In the genomic region with DNA sequence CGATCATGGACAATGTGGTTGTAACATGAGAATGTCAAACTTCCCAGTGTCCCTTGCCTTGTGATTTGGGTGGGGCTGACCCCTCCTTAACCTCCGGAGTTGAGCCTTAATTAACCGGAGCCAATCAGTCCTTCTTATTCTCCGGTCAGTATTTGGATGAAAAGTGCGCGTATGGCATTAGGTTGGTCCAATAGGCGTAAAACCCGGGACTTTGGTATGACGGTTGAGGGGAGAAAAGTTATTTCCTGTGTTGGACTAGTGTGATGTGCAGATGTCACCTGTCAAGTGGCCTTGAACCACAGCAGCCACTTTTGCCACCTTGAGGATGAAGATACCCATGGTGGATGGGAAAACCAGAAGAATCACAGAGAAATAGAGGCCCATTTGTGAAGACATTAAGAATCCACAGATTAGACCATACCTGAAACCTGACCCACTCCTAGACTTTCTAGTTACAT, we compare ENCODE assay signal across 1 cellular context.
TF ChIP-seq lines count a peak whose summit lies in the region.

No MANE protein-coding gene starts in this region.

TF ChIP-seq in K562, 482 proteins besides CTCF, POLR2A, EP300 and RAD21:
- TF ChIP-seq MEIS2 (IDR thresholded peaks at IDR 0.05; ENCODE audit: partially characterized antibody) (peak; percentile 2), FOXK1 (CRISPR knock-in tag; IDR thresholded peaks at IDR 0.05; ENCODE audit: borderline replicate concordance) (peak; percentile 85; the same call in 1 of the 2 replicates), NR3C1 (CRISPR knock-in tag; IDR thresholded peaks at IDR 0.05) (no peak), GABPB2 (CRISPR knock-in tag; conservative IDR thresholded peaks at IDR 0.05) (no peak), SLC30A9 (CRISPR knock-in tag; IDR thresholded peaks at IDR 0.05) (no peak), ZBTB49 (CRISPR knock-in tag; IDR thresholded peaks at IDR 0.05; ENCODE audit: borderline replicate concordance) (0 out of 2 replicates have a peak, but pooled peaks have one; percentile 78), ZNF395 (CRISPR knock-in tag; IDR thresholded peaks at IDR 0.05) (0 out of 2 replicates have a peak, but pooled peaks have one; percentile 30), ZBTB33 (CRISPR knock-in tag; IDR thresholded peaks at IDR 0.05) (peak; percentile 78), FOXA3 (CRISPR knock-in tag; conservative IDR thresholded peaks at IDR 0.05 in 1 of 2, IDR thresholded peaks at IDR 0.05 in 1 of 2) (0 out of 4 replicates have a peak, but pooled peaks of 1 of the 2 experiments have one; percentile 35), ZNF232 (CRISPR knock-in tag; IDR thresholded peaks at IDR 0.05) (0 out of 2 replicates have a peak, but pooled peaks have one; percentile 69), ZNF445 (CRISPR knock-in tag; IDR thresholded peaks at IDR 0.05; ENCODE audit: low read depth) (no peak), ZNF224 (CRISPR knock-in tag; IDR thresholded peaks at IDR 0.05) (0 out of 2 replicates have a peak, but pooled peaks have one; percentile 33), FOXP4 (CRISPR knock-in tag; IDR thresholded peaks at IDR 0.05; ENCODE audit: borderline replicate concordance) (0 out of 2 replicates have a peak, but pooled peaks have one; percentile 14), NR2C1 (IDR thresholded peaks at IDR 0.05) (no peak), NR2C1 (tag; IDR thresholded peaks at IDR 0.05) (no peak; the same call in 1 of the 2 replicates)
- TF ChIP-seq, protein P1, sequence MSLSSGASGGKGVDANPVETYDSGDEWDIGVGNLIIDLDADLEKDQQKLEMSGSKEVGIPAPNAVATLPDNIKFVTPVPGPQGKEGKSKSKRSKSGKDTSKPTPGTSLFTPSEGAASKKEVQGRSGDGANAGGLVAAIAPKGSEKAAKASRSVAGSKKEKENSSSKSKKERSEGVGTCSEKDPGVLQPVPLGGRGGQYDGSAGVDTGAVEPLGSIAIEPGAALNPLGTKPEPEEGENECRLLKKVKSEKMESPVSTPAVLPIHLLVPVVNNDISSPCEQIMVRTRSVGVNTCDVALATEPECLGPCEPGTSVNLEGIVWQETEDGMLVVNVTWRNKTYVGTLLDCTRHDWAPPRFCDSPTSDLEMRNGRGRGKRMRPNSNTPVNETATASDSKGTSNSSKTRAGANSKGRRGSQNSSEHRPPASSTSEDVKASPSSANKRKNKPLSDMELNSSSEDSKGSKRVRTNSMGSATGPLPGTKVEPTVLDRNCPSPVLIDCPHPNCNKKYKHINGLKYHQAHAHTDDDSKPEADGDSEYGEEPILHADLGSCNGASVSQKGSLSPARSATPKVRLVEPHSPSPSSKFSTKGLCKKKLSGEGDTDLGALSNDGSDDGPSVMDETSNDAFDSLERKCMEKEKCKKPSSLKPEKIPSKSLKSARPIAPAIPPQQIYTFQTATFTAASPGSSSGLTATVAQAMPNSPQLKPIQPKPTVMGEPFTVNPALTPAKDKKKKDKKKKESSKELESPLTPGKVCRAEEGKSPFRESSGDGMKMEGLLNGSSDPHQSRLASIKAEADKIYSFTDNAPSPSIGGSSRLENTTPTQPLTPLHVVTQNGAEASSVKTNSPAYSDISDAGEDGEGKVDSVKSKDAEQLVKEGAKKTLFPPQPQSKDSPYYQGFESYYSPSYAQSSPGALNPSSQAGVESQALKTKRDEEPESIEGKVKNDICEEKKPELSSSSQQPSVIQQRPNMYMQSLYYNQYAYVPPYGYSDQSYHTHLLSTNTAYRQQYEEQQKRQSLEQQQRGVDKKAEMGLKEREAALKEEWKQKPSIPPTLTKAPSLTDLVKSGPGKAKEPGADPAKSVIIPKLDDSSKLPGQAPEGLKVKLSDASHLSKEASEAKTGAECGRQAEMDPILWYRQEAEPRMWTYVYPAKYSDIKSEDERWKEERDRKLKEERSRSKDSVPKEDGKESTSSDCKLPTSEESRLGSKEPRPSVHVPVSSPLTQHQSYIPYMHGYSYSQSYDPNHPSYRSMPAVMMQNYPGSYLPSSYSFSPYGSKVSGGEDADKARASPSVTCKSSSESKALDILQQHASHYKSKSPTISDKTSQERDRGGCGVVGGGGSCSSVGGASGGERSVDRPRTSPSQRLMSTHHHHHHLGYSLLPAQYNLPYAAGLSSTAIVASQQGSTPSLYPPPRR (CRISPR knock-in tag; IDR thresholded peaks at IDR 0.05; ENCODE audit: borderline replicate concordance): 0 out of 2 replicates have a peak, but pooled peaks have one; percentile 67
- TF ChIP-seq, protein P2, sequence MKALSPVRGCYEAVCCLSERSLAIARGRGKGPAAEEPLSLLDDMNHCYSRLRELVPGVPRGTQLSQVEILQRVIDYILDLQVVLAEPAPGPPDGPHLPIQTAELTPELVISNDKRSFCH (CRISPR knock-in tag; IDR thresholded peaks at IDR 0.05): no peak
- TF ChIP-seq, protein P2 (tag; IDR thresholded peaks at IDR 0.05): 0 out of 2 replicates have a peak, but pooled peaks have one; percentile 33
- TF ChIP-seq, protein P3, sequence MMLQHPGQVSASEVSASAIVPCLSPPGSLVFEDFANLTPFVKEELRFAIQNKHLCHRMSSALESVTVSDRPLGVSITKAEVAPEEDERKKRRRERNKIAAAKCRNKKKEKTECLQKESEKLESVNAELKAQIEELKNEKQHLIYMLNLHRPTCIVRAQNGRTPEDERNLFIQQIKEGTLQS (IDR thresholded peaks at IDR 0.05): 0 out of 2 replicates have a peak, but pooled peaks have one; percentile 2
- TF ChIP-seq, protein P3 (CRISPR knock-in tag; conservative IDR thresholded peaks at IDR 0.05): no peak
- TF ChIP-seq, protein P4, sequence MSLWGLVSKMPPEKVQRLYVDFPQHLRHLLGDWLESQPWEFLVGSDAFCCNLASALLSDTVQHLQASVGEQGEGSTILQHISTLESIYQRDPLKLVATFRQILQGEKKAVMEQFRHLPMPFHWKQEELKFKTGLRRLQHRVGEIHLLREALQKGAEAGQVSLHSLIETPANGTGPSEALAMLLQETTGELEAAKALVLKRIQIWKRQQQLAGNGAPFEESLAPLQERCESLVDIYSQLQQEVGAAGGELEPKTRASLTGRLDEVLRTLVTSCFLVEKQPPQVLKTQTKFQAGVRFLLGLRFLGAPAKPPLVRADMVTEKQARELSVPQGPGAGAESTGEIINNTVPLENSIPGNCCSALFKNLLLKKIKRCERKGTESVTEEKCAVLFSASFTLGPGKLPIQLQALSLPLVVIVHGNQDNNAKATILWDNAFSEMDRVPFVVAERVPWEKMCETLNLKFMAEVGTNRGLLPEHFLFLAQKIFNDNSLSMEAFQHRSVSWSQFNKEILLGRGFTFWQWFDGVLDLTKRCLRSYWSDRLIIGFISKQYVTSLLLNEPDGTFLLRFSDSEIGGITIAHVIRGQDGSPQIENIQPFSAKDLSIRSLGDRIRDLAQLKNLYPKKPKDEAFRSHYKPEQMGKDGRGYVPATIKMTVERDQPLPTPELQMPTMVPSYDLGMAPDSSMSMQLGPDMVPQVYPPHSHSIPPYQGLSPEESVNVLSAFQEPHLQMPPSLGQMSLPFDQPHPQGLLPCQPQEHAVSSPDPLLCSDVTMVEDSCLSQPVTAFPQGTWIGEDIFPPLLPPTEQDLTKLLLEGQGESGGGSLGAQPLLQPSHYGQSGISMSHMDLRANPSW (CRISPR knock-in tag; IDR thresholded peaks at IDR 0.05): 0 out of 2 replicates have a peak, but pooled peaks have one; percentile 50
TF ChIP-seq in K562: peak in this region for 13.
